Comparison of ENCODE assay signal across 9 cellular contexts in genomic region chr14:54805521-54806322, GRCh38.
DNase-seq lines count a peak whose midpoint lies in the region; ATAC-seq and TF ChIP-seq lines count a peak whose summit lies in the region.
"Had no signal": no experiment of that assay in that cellular context is flagged by ENCODE, and none has a peak within 500 bp of the region (broad histone marks: within the 10 kb centered on the region; RNA-seq: fewer than 3 reads in every experiment).

No MANE protein-coding gene starts in this region.

- no peaks in the 10 kb centered on the region for H3K36me3 ChIP-seq in CD8-positive, alpha-beta memory T cell (ENCODE audit: insufficient read depth, low read length)
- H3K36me3 ChIP-seq in transverse colon = no peaks in the 10 kb centered on the region

- H3K27ac ChIP-seq in CD8-positive, alpha-beta memory T cell (ENCODE audit: low read depth, low read length) = no peak overlapping the region
- no peak overlapping the region for H3K27ac ChIP-seq in transverse colon

- peak overlapping the region in 1 of 8 donors; percentile 43 for H3K27ac Mint-ChIP-seq in CD8-positive, alpha-beta memory T cell
- H3K27ac Mint-ChIP-seq in activated naive CD4-positive, alpha-beta T cell treated with anti-CD3 and anti-CD28 coated beads for 36 hours = no peak overlapping the region
- H3K27ac Mint-ChIP-seq: activated naive CD4-positive, alpha-beta T cell treated with anti-CD3 and anti-CD28 coated beads, Interleukin-2, amount 50 U/mL, for 24 hours had no signal

- TF ChIP-seq POLR2A in transverse colon (IDR thresholded peaks at IDR 0.05) = no peak

- DNase-seq in CD8-positive, alpha-beta memory T cell = peak; percentile 50 to 73 (median 58)
- peak; percentile 86 for DNase-seq in LoVo (ENCODE audit: low spot score)
- peak; percentile 77 for DNase-seq in SK-N-DZ (ENCODE audit: low spot score)
- peak; percentile 90 for DNase-seq in activated naive CD4-positive, alpha-beta T cell treated with anti-CD3 and anti-CD28 coated beads for 36 hours
- peak; percentile 65 to 92 (median 84) for DNase-seq in head of caudate nucleus
- DNase-seq in posterior cingulate gyrus = peak; percentile 56 to 96 (median 84)
- peak; percentile 80 for DNase-seq in transverse colon

- POLR2A ChIA-PET in CD8-positive, alpha-beta memory T cell (lab: Charles Lee) = interaction anchor here (0.6 kb wide), 1 partner anchor 76 kb away, joined by 3 read pairs; no protein-coding TSS in a partner anchor

- CTCF ChIA-PET in CD8-positive, alpha-beta memory T cell (lab: Charles Lee) = interaction anchor here (0.6 to 2.9 kb wide), 9 partner anchors 11 to 245 kb away, joined by 3 to 12 read pairs (median 4); no protein-coding TSS in a partner anchor
- CTCF ChIA-PET in activated naive CD4-positive, alpha-beta T cell treated with anti-CD3 and anti-CD28 coated beads for 36 hours (lab: Charles Lee) = interaction anchor here (0.5 to 4.6 kb wide), 28 partner anchors 7 to 248 kb away, joined by 3 to 65 read pairs (median 5); partner anchors contain the start of gene SAMD4A

- peaks cover 4 to 8% (median 5%) of the 10 kb centered on the region in 3 donors for H3K4me1 Mint-ChIP-seq in CD8-positive, alpha-beta memory T cell
- peaks cover 6% of the 10 kb centered on the region for H3K4me1 Mint-ChIP-seq in activated naive CD4-positive, alpha-beta T cell treated with anti-CD3 and anti-CD28 coated beads for 36 hours (ENCODE audit: low read depth)

- in situ Hi-C loops in transverse colon (cut with MboI; ENCODE audit: low pct_ligation_motif_present in 1 of 4, low pct_unique_long_range_greater_than_20kb in 1 of 4, low sequenced_read_pairs in 3 of 4) = no loop called here

- H3K27me3 Mint-ChIP-seq in CD8-positive, alpha-beta memory T cell = peaks cover 9 to 32% of the 10 kb centered on the region in 2 donors
- peaks cover 11% of the 10 kb centered on the region for H3K27me3 Mint-ChIP-seq in activated naive CD4-positive, alpha-beta T cell treated with anti-CD3 and anti-CD28 coated beads for 36 hours (ENCODE audit: low read depth)

- TF ChIP-seq CTCF in transverse colon (IDR thresholded peaks at IDR 0.05) = peak; percentile 81 to 96 (median 93)

- TF ChIP-seq EP300 in transverse colon (IDR thresholded peaks at IDR 0.05; ENCODE audit: low read depth) = no peak

- WGBS in transverse colon (ENCODE audit: low coverage in 1 of 2), 2 donors = 34 to 60% methylated on average over 1 to 19 of the region's 19 CpGs

- H3K36me3 Mint-ChIP-seq in CD8-positive, alpha-beta memory T cell = peaks cover 0 to 4% (median 0%) of the 10 kb centered on the region in 3 donors
- no peaks in the 10 kb centered on the region for H3K36me3 Mint-ChIP-seq in activated naive CD4-positive, alpha-beta T cell treated with anti-CD3 and anti-CD28 coated beads for 36 hours (ENCODE audit: low read depth)
- H3K36me3 Mint-ChIP-seq: activated naive CD4-positive, alpha-beta T cell treated with anti-CD3 and anti-CD28 coated beads, Interleukin-2, amount 50 U/mL, for 24 hours had no signal

- intact Hi-C loops in activated naive CD4-positive, alpha-beta T cell treated with anti-CD3 and anti-CD28 coated beads for 36 hours (cut with micrococcal nuclease) = loop anchor here (1.0 to 2.0 kb wide), 5 partner anchors 29 to 439 kb away; partner anchors contain the start of gene GCH1
- intact Hi-C loops in head of caudate nucleus (cut with DNase I) = no loop called here
- intact Hi-C loops in posterior cingulate gyrus (cut with DNase I) = loop anchor here (10.0 kb wide), 1 partner anchor 241 kb away; the partner anchor contains the start of gene SAMD4A
- intact Hi-C loops in transverse colon (cut with DNase I; ENCODE audit: low total_unique reads) = no loop called here

- peaks cover 4% of the 10 kb centered on the region for H3K4me1 ChIP-seq in CD8-positive, alpha-beta memory T cell (ENCODE audit: insufficient read depth, low read length)
- no peaks in the 10 kb centered on the region for H3K4me1 ChIP-seq in transverse colon

- ATAC-seq in GM21360 (IDR thresholded peaks at IDR 0.05; ENCODE audit: unreplicated experiment) = peak; percentile 64

- H3K4me3 ChIP-seq in CD8-positive, alpha-beta memory T cell (ENCODE audit: low read length) = no peak overlapping the region
- no peak overlapping the region for H3K4me3 ChIP-seq in transverse colon

- H3K27me3 ChIP-seq in CD8-positive, alpha-beta memory T cell (ENCODE audit: insufficient read depth, low read length, poor library complexity, severe bottlenecking) = no peaks in the 10 kb centered on the region
- no peaks in the 10 kb centered on the region for H3K27me3 ChIP-seq in transverse colon

- H3K9me3 Mint-ChIP-seq in CD8-positive, alpha-beta memory T cell = no peaks in the 10 kb centered on the region
- peaks cover 3% of the 10 kb centered on the region for H3K9me3 Mint-ChIP-seq in activated naive CD4-positive, alpha-beta T cell treated with anti-CD3 and anti-CD28 coated beads for 36 hours
- H3K9me3 Mint-ChIP-seq: activated naive CD4-positive, alpha-beta T cell treated with anti-CD3 and anti-CD28 coated beads, Interleukin-2, amount 50 U/mL, for 24 hours had no signal

- no peaks in the 10 kb centered on the region for H3K9me3 ChIP-seq in CD8-positive, alpha-beta memory T cell (ENCODE audit: low read length)
- no peaks in the 10 kb centered on the region for H3K9me3 ChIP-seq in transverse colon

- peak overlapping the region in 1 of 7 donors; percentile 25 for H3K4me3 Mint-ChIP-seq in CD8-positive, alpha-beta memory T cell
- H3K4me3 Mint-ChIP-seq in activated naive CD4-positive, alpha-beta T cell treated with anti-CD3 and anti-CD28 coated beads for 36 hours = peak overlapping the region; percentile 6
- H3K4me3 Mint-ChIP-seq: activated naive CD4-positive, alpha-beta T cell treated with anti-CD3 and anti-CD28 coated beads, Interleukin-2, amount 50 U/mL, for 24 hours had no signal

Comparison
In these comparisons a context has a peak if more than half of its experiments do, and no peak if none do; other contexts are left out.
1. intact Hi-C loops: an anchor here in activated naive CD4-positive, alpha-beta T cell treated with anti-CD3 and anti-CD28 coated beads for 36 hours (1.0 to 2.0 kb wide) and posterior cingulate gyrus (10.0 kb wide); none called in head of caudate nucleus and transverse colon.